ENCODE assay signal across 13 cellular contexts in genomic region chr22:37304595-37305343, GRCh38. TPM values are rescaled to one million over a fixed set of nuclear protein-coding genes. Genes with fewer than 3 reads are reported as not detected.
A peak's percentile ranks its signal among the peaks of the same experiment; 100 is the strongest.
DNase-seq lines count a peak whose midpoint lies in the region; ATAC-seq and TF ChIP-seq lines count a peak whose summit lies in the region.
"Had no signal": no experiment of that assay in that cellular context is flagged by ENCODE, and none has a peak within 500 bp of the region (broad histone marks: within the 10 kb centered on the region; RNA-seq: fewer than 3 reads in every experiment).

No MANE protein-coding gene starts in this region.

- ATAC-seq in Panc1 = no peak
- no peak for ATAC-seq in HG03520 (IDR thresholded peaks at IDR 0.05; ENCODE audit: unreplicated experiment)
- ATAC-seq: left lobe of liver had no signal

- TF ChIP-seq POLR2A in Peyer's patch (IDR thresholded peaks at IDR 0.05) = no peak

- no peaks in the 10 kb centered on the region for H3K36me3 ChIP-seq in Panc1 (ENCODE audit: control insufficient read depth, insufficient read depth, low read length)
- H3K36me3 ChIP-seq in brain microvascular endothelial cell (replicated peaks) = no peaks in the 10 kb centered on the region
- no peaks in the 10 kb centered on the region for H3K36me3 ChIP-seq in neural progenitor cell
- H3K36me3 ChIP-seq in Peyer's patch = no peaks in the 10 kb centered on the region

- H3K4me1 Mint-ChIP-seq in neural progenitor cell = peaks cover 35% of the 10 kb centered on the region

- no peak overlapping the region for H3K4me3 Mint-ChIP-seq in neural progenitor cell

- CTCF ChIA-PET in Panc1 (lab: Charles Lee) = no interaction called here

- TF ChIP-seq CTCF in Panc1 (IDR thresholded peaks at IDR 0.05) (no peak), brain microvascular endothelial cell (IDR thresholded peaks at IDR 0.05; ENCODE audit: low read depth, low read length, missing control alignments) (no peak), neural progenitor cell (IDR thresholded peaks at IDR 0.05) (no peak), Peyer's patch (IDR thresholded peaks at IDR 0.05) (no peak)

- no peak overlapping the region for H3K9ac ChIP-seq in neural progenitor cell

- DNase-seq in ELR (ENCODE audit: low read depth) (peak; percentile 68), Panc1 (ENCODE audit: low read depth, low spot score) (no peak), brain microvascular endothelial cell (peak; percentile 69), neural progenitor cell (ENCODE audit: low spot score) (peak; percentile 40), 8988T (no peak), Peyer's patch (no peak), H4 (ENCODE audit: low spot score) (no peak)
- DNase-seq: activated gamma-delta T cell, NCI-H345, psoas muscle had no signal

- intact Hi-C loops in Panc1 (cut with micrococcal nuclease; ENCODE audit: unreplicated experiment) = no loop called here

- POLR2A ChIA-PET in Panc1 (lab: Charles Lee) = no interaction called here

- no peak overlapping the region for H3K4me2 ChIP-seq in neural progenitor cell

- no TSS peak for BruUV-seq in Panc1 (replicated peaks; lab: Mats Ljungman, UMichigan)

- peak overlapping the region; percentile 91 for H3K27ac ChIP-seq in Panc1 (ENCODE audit: low read length)
- peak overlapping the region; percentile 93 for H3K27ac ChIP-seq in brain microvascular endothelial cell
- H3K27ac ChIP-seq in neural progenitor cell = no peak overlapping the region
- peak overlapping the region in 2 of 4 donors; percentile 4 to 13 for H3K27ac ChIP-seq in Peyer's patch
- H3K27ac ChIP-seq: psoas muscle had no signal

- no peaks in the 10 kb centered on the region for H4K20me1 ChIP-seq in neural progenitor cell (ENCODE audit: low read depth)

- H3K9me3 Mint-ChIP-seq in neural progenitor cell = no peaks in the 10 kb centered on the region

- in situ Hi-C loops in Panc1 (cut with HindIII; ENCODE audit: low pct_unique_long_range_greater_than_20kb, low sequenced_read_pairs) = no loop called here
- in situ Hi-C loops in brain microvascular endothelial cell (cut with HindIII; ENCODE audit: low pct_ligation_motif_present, low sequenced_read_pairs) = no loop called here

- peaks cover 20% of the 10 kb centered on the region for H3K27me3 Mint-ChIP-seq in neural progenitor cell (ENCODE audit: insufficient read depth, low read depth)

- H3K79me2 ChIP-seq in neural progenitor cell (ENCODE audit: low read depth) = no peaks in the 10 kb centered on the region

- no peaks in the 10 kb centered on the region for H3K36me3 Mint-ChIP-seq in neural progenitor cell

- no peak overlapping the region for H3K4me3 ChIP-seq in Panc1 (ENCODE audit: low read depth in 2 of 2, low read length in 2 of 2)
- H3K4me3 ChIP-seq in brain microvascular endothelial cell (ENCODE audit: low read depth, low read length) = no peak overlapping the region
- H3K4me3 ChIP-seq in neural progenitor cell = no peak overlapping the region
- H3K4me3 ChIP-seq in Peyer's patch = no peak overlapping the region
- H3K4me3 ChIP-seq: psoas muscle had no signal

- H3K27me3 ChIP-seq in Panc1 (ENCODE audit: control insufficient read depth, insufficient read depth, low read length) = no peaks in the 10 kb centered on the region
- H3K27me3 ChIP-seq in brain microvascular endothelial cell (replicated peaks) = no peaks in the 10 kb centered on the region
- no peaks in the 10 kb centered on the region for H3K27me3 ChIP-seq in neural progenitor cell
- H3K27me3 ChIP-seq in Peyer's patch = no peaks in the 10 kb centered on the region

- H3K9me3 ChIP-seq in Panc1 (ENCODE audit: control insufficient read depth, insufficient read depth, low read depth, low read length) (no peaks in the 10 kb centered on the region), neural progenitor cell (ENCODE audit: low read depth) (no peaks in the 10 kb centered on the region), Peyer's patch (no peaks in the 10 kb centered on the region)
- H3K9me3 ChIP-seq: psoas muscle had no signal

- peaks cover 47% of the 10 kb centered on the region for H3F3A ChIP-seq in neural progenitor cell (ENCODE audit: low read depth)

- no peak overlapping the region for H3K27ac Mint-ChIP-seq in neural progenitor cell

- H3K4me1 ChIP-seq in Panc1 (ENCODE audit: control insufficient read depth, insufficient read depth, low read length) = peaks cover 41% of the 10 kb centered on the region
- H3K4me1 ChIP-seq in neural progenitor cell = peaks cover 28% of the 10 kb centered on the region
- peaks cover 0 to 42% (median 29%) of the 10 kb centered on the region in 4 donors for H3K4me1 ChIP-seq in Peyer's patch

- H2AFZ ChIP-seq in neural progenitor cell (replicated peaks) = no peak overlapping the region

RNA-seq across cellular contexts. Expression of gene CYTH4, which starts 22.5 kb away (rescaled TPM):
- 1.3 TPM for total RNA-seq in Panc1 (2021; ENCODE audit: unreplicated experiment)
- 1.6 TPM for polyA plus RNA-seq in Panc1 (2012; ENCODE audit: insufficient read length)
- not detected in 2 replicates for total RNA-seq in neural progenitor cell (ENCODE audit: low replicate concordance)
- total RNA-seq in Peyer's patch = 10 to 100 TPM; 13.5 to 75.9 (median 22.5) TPM
- total RNA-seq in H4 (2014; rRNA removed; shearing (Covaris generic)) = 0.08 TPM in 1 of 2 replicates, not detected in the other
- total RNA-seq: epithelial cell of proximal tubule had no signal

Comparison
In these comparisons a context has a peak if more than half of its experiments do, and no peak if none do; other contexts are left out.
1. DNase-seq: peak in ELR (single experiment), brain microvascular endothelial cell (single experiment) and neural progenitor cell (single experiment); none in Panc1 (single experiment), 8988T (single experiment), Peyer's patch (0 of 3) and H4 (single experiment).